1 cellular context compared by ENCODE assay signal in the genomic region with DNA sequence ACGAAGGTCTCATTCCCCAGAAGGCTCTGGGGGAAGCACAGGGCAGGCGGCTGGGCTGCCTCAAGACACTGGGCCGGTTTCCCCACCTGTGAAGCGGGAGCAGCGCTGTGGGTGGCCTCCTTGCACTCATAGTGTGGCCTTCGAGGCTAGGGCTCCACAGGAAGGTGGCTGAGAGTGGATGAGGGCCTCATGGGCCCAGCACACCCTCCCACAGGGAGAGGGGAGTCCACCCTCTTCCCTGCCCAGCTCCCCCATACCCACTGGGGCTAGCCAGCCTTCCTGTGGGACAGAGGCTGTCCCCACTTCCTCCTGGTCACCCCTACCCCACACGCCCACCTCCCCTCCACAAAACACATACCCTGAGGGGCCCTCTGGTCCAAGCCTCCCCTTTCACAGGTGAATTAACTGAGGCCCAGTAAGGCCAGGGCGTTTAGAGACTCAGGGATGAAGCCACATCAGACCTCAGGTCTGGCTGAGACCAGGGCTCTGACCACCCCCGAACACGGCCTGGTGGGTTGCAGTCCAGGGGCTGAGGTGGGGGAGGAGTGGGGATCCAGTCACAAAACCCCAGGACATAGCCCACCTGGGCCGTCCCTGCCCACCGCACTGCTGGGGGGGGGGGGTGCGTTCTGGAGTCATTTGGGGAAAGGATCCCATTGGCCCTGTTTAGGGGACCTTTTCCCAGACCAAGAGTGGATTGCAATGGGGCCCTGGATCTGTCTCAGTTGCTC.
TF ChIP-seq lines count a peak whose summit lies in the region.

No MANE protein-coding gene starts in this region.

TF ChIP-seq in HepG2, 621 proteins besides CTCF, POLR2A, EP300 and RAD21 (continued from another document):
- TF ChIP-seq NR1H2 (CRISPR knock-in tag; IDR thresholded peaks at IDR 0.05; ENCODE audit: borderline replicate concordance, low read depth) (no peak), ZNF605 (CRISPR knock-in tag; IDR thresholded peaks at IDR 0.05) (no peak), ZNF749 (CRISPR knock-in tag; IDR thresholded peaks at IDR 0.05; ENCODE audit: borderline replicate concordance) (0 out of 2 replicates have a peak, but pooled peaks have one; percentile 16), ZNF121 (CRISPR knock-in tag; IDR thresholded peaks at IDR 0.05) (no peak), MTF2 (CRISPR knock-in tag; IDR thresholded peaks at IDR 0.05; ENCODE audit: borderline replicate concordance) (0 out of 2 replicates have a peak, but pooled peaks have one; percentile 3), TARDBP (CRISPR knock-in tag; IDR thresholded peaks at IDR 0.05) (0 out of 2 replicates have a peak, but pooled peaks have one; percentile 37), TEAD3 (CRISPR knock-in tag; optimal IDR thresholded peaks at IDR 0.05; ENCODE audit: borderline replicate concordance) (peak; percentile 27), ZBTB38 (CRISPR knock-in tag; IDR thresholded peaks at IDR 0.05) (peak; percentile 80; the same call in 1 of the 2 replicates), ZNF350 (CRISPR knock-in tag; IDR thresholded peaks at IDR 0.05; ENCODE audit: borderline replicate concordance, low read depth) (0 out of 2 replicates have a peak, but pooled peaks have one; percentile 14), ADNP (CRISPR knock-in tag; IDR thresholded peaks at IDR 0.05) (0 out of 2 replicates have a peak, but pooled peaks have one; percentile 17), KDM2A (CRISPR knock-in tag; IDR thresholded peaks at IDR 0.05; ENCODE audit: borderline replicate concordance, low read depth) (no peak), ZNF564 (CRISPR knock-in tag; IDR thresholded peaks at IDR 0.05) (no peak), BRD4 (CRISPR knock-in tag; IDR thresholded peaks at IDR 0.05) (0 out of 2 replicates have a peak, but pooled peaks have one; percentile 5), SNAPC2 (CRISPR knock-in tag; IDR thresholded peaks at IDR 0.05) (no peak)
- TF ChIP-seq, protein P1, sequence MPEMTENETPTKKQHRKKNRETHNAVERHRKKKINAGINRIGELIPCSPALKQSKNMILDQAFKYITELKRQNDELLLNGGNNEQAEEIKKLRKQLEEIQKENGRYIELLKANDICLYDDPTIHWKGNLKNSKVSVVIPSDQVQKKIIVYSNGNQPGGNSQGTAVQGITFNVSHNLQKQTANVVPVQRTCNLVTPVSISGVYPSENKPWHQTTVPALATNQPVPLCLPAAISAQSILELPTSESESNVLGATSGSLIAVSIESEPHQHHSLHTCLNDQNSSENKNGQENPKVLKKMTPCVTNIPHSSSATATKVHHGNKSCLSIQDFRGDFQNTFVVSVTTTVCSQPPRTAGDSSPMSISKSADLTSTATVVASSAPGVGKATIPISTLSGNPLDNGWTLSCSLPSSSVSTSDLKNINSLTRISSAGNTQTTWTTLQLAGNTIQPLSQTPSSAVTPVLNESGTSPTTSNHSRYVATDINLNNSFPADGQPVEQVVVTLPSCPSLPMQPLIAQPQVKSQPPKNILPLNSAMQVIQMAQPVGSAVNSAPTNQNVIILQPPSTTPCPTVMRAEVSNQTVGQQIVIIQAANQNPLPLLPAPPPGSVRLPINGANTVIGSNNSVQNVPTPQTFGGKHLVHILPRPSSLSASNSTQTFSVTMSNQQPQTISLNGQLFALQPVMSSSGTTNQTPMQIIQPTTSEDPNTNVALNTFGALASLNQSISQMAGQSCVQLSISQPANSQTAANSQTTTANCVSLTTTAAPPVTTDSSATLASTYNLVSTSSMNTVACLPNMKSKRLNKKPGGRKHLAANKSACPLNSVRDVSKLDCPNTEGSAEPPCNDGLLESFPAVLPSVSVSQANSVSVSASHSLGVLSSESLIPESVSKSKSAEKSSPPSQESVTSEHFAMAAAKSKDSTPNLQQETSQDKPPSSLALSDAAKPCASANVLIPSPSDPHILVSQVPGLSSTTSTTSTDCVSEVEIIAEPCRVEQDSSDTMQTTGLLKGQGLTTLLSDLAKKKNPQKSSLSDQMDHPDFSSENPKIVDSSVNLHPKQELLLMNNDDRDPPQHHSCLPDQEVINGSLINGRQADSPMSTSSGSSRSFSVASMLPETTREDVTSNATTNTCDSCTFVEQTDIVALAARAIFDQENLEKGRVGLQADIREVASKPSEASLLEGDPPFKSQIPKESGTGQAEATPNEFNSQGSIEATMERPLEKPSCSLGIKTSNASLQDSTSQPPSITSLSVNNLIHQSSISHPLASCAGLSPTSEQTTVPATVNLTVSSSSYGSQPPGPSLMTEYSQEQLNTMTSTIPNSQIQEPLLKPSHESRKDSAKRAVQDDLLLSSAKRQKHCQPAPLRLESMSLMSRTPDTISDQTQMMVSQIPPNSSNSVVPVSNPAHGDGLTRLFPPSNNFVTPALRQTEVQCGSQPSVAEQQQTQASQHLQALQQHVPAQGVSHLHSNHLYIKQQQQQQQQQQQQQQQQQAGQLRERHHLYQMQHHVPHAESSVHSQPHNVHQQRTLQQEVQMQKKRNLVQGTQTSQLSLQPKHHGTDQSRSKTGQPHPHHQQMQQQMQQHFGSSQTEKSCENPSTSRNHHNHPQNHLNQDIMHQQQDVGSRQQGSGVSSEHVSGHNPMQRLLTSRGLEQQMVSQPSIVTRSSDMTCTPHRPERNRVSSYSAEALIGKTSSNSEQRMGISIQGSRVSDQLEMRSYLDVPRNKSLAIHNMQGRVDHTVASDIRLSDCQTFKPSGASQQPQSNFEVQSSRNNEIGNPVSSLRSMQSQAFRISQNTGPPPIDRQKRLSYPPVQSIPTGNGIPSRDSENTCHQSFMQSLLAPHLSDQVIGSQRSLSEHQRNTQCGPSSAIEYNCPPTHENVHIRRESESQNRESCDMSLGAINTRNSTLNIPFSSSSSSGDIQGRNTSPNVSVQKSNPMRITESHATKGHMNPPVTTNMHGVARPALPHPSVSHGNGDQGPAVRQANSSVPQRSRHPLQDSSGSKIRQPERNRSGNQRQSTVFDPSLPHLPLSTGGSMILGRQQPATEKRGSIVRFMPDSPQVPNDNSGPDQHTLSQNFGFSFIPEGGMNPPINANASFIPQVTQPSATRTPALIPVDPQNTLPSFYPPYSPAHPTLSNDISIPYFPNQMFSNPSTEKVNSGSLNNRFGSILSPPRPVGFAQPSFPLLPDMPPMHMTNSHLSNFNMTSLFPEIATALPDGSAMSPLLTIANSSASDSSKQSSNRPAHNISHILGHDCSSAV (CRISPR knock-in tag; IDR thresholded peaks at IDR 0.05; ENCODE audit: borderline replicate concordance) = no peak
- TF ChIP-seq, protein P2, sequence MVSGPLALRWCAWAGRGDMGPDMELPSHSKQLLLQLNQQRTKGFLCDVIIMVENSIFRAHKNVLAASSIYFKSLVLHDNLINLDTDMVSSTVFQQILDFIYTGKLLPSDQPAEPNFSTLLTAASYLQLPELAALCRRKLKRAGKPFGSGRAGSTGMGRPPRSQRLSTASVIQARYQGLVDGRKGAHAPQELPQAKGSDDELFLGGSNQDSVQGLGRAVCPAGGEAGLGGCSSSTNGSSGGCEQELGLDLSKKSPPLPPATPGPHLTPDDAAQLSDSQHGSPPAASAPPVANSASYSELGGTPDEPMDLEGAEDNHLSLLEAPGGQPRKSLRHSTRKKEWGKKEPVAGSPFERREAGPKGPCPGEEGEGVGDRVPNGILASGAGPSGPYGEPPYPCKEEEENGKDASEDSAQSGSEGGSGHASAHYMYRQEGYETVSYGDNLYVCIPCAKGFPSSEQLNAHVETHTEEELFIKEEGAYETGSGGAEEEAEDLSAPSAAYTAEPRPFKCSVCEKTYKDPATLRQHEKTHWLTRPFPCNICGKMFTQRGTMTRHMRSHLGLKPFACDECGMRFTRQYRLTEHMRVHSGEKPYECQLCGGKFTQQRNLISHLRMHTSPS (CRISPR knock-in tag; IDR thresholded peaks at IDR 0.05; ENCODE audit: low read depth) = 0 out of 2 replicates have a peak, but pooled peaks have one; percentile 5
